19 cellular contexts compared by ENCODE assay signal in the genomic region with DNA sequence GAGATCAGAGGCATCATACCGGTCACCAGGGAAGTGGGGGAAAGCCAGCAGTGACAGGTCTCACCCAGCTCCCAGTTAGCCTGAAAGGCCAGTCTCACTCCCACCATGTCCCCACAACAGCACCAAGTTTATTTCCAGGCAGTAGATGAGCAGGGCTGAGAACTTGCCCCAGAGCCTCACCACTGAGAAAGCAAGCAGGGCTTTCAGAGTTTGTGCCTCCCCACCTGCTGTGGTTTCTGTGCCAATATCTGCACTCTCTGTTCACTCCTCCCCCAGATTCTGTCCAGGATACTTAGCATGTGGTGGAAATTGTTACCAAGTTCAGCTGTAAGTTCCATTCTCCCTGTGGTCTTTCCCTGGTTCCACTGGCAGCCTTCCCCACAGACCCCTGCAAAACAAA.
"Had no signal": no experiment of that assay in that cellular context is flagged by ENCODE, and none has a peak within 500 bp of the region (broad histone marks: within the 10 kb centered on the region; RNA-seq: fewer than 3 reads in every experiment).

No MANE protein-coding gene starts in this region.

- H3K27ac ChIP-seq: esophagus squamous epithelium, hepatocyte, neutrophil, spleen, stomach, thoracic aorta had no signal

- H3K9me3 ChIP-seq: neutrophil, thoracic aorta had no signal

- H2AFZ ChIP-seq: hepatocyte had no signal

- H3K36me3 ChIP-seq: esophagus squamous epithelium, neutrophil, spleen, stomach, thoracic aorta had no signal

- H3K36me3 Mint-ChIP-seq: naive B cell; stimulated activated naive B cell treated with anti-CD40 and anti-IgM and Interleukin-4, amounts not matched to agents 10 μg/mL and 1 μg/mL and 100 μg/mL, for 72 hours; type B pancreatic cell had no signal

- H3K9me3 Mint-ChIP-seq: nephron, type B pancreatic cell had no signal

- H3K27me3 Mint-ChIP-seq: dendritic cell treated with granulocyte-macrophage colony-stimulating factor and Interleukin-4, amounts not matched to agents 40 ng/mL and 50 ng/mL, for 4 days; naive B cell; stimulated activated naive B cell treated with anti-CD40 and anti-IgM and Interleukin-4, amounts not matched to agents 10 μg/mL and 1 μg/mL and 100 μg/mL, for 72 hours had no signal

- ATAC-seq: sciatic nerve; stimulated activated naive B cell treated with anti-CD40 and anti-IgM and Interleukin-4, amounts not matched to agents 10 μg/mL and 1 μg/mL and 100 μg/mL, for 72 hours had no signal

- DNase-seq: esophagus squamous epithelium; foreskin fibroblast; head of caudate nucleus; naive B cell; posterior cingulate gyrus; spleen; stimulated activated CD4-positive, alpha-beta T cell treated with anti-CD3 and anti-CD28 coated beads, Interleukin-15, amount 100 ng/mL, for 24 hours; stimulated activated CD4-positive, alpha-beta T cell treated with anti-CD3 and anti-CD28 coated beads, Interleukin-1b, Interleukin-23, amount 100 ng/mL, for 48 hours; stimulated activated CD4-positive, alpha-beta T cell treated with anti-CD3 and anti-CD28 coated beads, Interleukin-4, amount 100 ng/mL, for 24 hours; stimulated activated naive B cell treated with anti-CD40 and anti-IgM and Interleukin-4, amounts not matched to agents 10 μg/mL and 1 μg/mL and 100 μg/mL, for 72 hours; stomach; substantia nigra had no signal

- H3K4me3 Mint-ChIP-seq: dendritic cell treated with granulocyte-macrophage colony-stimulating factor and Interleukin-4, amounts not matched to agents 40 ng/mL and 50 ng/mL, for 4 days; naive B cell; nephron; stimulated activated naive B cell treated with anti-CD40 and anti-IgM and Interleukin-4, amounts not matched to agents 10 μg/mL and 1 μg/mL and 100 μg/mL, for 72 hours; type B pancreatic cell had no signal

- H3K27me3 ChIP-seq: esophagus squamous epithelium, hepatocyte, neutrophil, spleen, stomach had no signal

- H3K4me1 Mint-ChIP-seq: naive B cell; nephron; stimulated activated naive B cell treated with anti-CD40 and anti-IgM and Interleukin-4, amounts not matched to agents 10 μg/mL and 1 μg/mL and 100 μg/mL, for 72 hours had no signal

- H3K4me1 ChIP-seq: esophagus squamous epithelium, spleen, stomach had no signal

- H3K79me2 ChIP-seq: hepatocyte had no signal

- H3K4me3 ChIP-seq: esophagus squamous epithelium, hepatocyte, spleen, stomach, thoracic aorta had no signal

- H3K4me2 ChIP-seq: hepatocyte had no signal

- H3K27ac Mint-ChIP-seq: dendritic cell treated with granulocyte-macrophage colony-stimulating factor and Interleukin-4, amounts not matched to agents 40 ng/mL and 50 ng/mL, for 4 days; naive B cell; nephron; stimulated activated naive B cell treated with anti-CD40 and anti-IgM and Interleukin-4, amounts not matched to agents 10 μg/mL and 1 μg/mL and 100 μg/mL, for 72 hours; type B pancreatic cell had no signal
